Comparison of ENCODE assay signal across 8 cellular contexts in genomic region chr10:12333382-12334185, GRCh38.
DNase-seq lines count a peak whose midpoint lies in the region; ATAC-seq and TF ChIP-seq lines count a peak whose summit lies in the region.

No MANE protein-coding gene starts in this region.

- DNase-seq in stimulated activated CD4-positive, alpha-beta T cell treated with anti-CD3 and anti-CD28 coated beads, Interleukin-12 subunit alpha, Interleukin-12 subunit beta, amount 100 ng/mL, for 48 hours (ENCODE audit: low read depth in 2 of 3, low spot score in 1 of 3), result peak; percentile 30 to 68 (median 33)
- no peak for DNase-seq in stimulated activated CD4-positive, alpha-beta T cell treated with anti-CD3 and anti-CD28 coated beads, Interleukin-12 subunit alpha, Interleukin-12 subunit beta, amount 100 ng/mL, for 4 hours
- DNase-seq in NCI-H1694 (lab: John Stamatoyannopoulos, UW) (peak; percentile 18), foreskin melanocyte (peak; percentile 83), retinal pigment epithelial cell (ENCODE audit: low read depth) (peak; percentile 79), GDM1 (lab: John Stamatoyannopoulos, UW) (no peak)
- DNase-seq in activated CD4-positive, alpha-beta T cell treated with anti-CD3 and anti-CD28 coated beads, Interleukin-2, amount 50 U/mL, for 48 hours, result peak; percentile 54 to 72

- peak; percentile 70 for ATAC-seq in HG02678 (IDR thresholded peaks at IDR 0.05; ENCODE audit: unreplicated experiment)

- no peak for TF ChIP-seq CTCF in retinal pigment epithelial cell (conservative IDR thresholded peaks at IDR 0.05; ENCODE audit: low read depth, low read length)

- no peak overlapping the region for H3K4me3 ChIP-seq in retinal pigment epithelial cell (ENCODE audit: low read length)

Comparison
In these comparisons a context has a peak if more than half of its experiments do, and no peak if none do; other contexts are left out.
1. DNase-seq: peak in stimulated activated CD4-positive, alpha-beta T cell treated with anti-CD3 and anti-CD28 coated beads, Interleukin-12 subunit alpha, Interleukin-12 subunit beta, amount 100 ng/mL, for 48 hours (3 of 3), NCI-H1694 (single experiment), activated CD4-positive, alpha-beta T cell treated with anti-CD3 and anti-CD28 coated beads, Interleukin-2, amount 50 U/mL, for 48 hours (2 of 2), foreskin melanocyte (single experiment) and retinal pigment epithelial cell (single experiment); none in stimulated activated CD4-positive, alpha-beta T cell treated with anti-CD3 and anti-CD28 coated beads, Interleukin-12 subunit alpha, Interleukin-12 subunit beta, amount 100 ng/mL, for 4 hours (single experiment) and GDM1 (single experiment).